Comparison of ENCODE assay signal across 9 cellular contexts in the genomic region with DNA sequence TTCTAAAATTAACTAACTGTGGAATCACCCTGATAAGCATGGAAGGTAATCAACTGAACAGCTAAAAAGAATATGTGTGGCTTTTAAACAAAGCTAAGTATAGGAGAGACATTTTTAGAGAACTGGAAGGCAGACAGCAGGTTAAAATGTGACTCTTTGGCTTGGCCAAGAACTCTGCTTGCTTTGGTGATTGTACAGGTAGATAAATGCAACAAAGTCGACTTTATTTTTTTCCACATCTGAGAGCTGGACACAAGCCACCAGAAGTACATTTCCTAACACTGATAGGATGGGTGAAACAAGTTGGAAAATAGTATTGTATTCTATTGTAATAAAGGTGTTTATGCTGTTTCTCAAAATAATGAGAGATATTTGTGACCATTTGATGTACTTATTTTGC.
"Had no signal": no experiment of that assay in that cellular context is flagged by ENCODE, and none has a peak within 500 bp of the region (broad histone marks: within the 10 kb centered on the region; RNA-seq: fewer than 3 reads in every experiment).

No MANE protein-coding gene starts in this region.

- H3K27ac Mint-ChIP-seq: GM23338, H9 had no signal

- H3K4me2 ChIP-seq: GM23338 had no signal

- H3K4me1 Mint-ChIP-seq: H9 had no signal

- H3K4me3 Mint-ChIP-seq: GM23338, H9 had no signal

- H3K27ac ChIP-seq: HL-60 had no signal

- H3K9me3 Mint-ChIP-seq: GM23338 had no signal

- DNase-seq: H9, HCEC 1CT, IMR-90, KG1 had no signal

- H3K4me3 ChIP-seq: GM23338, K562 had no signal

- FAIRE-seq: H1, H54, K562 had no signal

- ATAC-seq: GM23338, K562 had no signal

- H2AFZ ChIP-seq: GM23338 had no signal
